ENCODE assay signal across 20 cellular contexts in genomic region chr9:127393680-127394079, GRCh38. TPM values are rescaled to one million over a fixed set of nuclear protein-coding genes. Genes with fewer than 3 reads are reported as not detected.
DNase-seq lines count a peak whose midpoint lies in the region; ATAC-seq and TF ChIP-seq lines count a peak whose summit lies in the region.
"Had no signal": no experiment of that assay in that cellular context is flagged by ENCODE, and none has a peak within 500 bp of the region (broad histone marks: within the 10 kb centered on the region; RNA-seq: fewer than 3 reads in every experiment).

No MANE protein-coding gene starts in this region.

- no peaks in the 10 kb centered on the region for H3K9me2 ChIP-seq in HCT116 (ENCODE audit: insufficient read depth)

- no peaks in the 10 kb centered on the region for H3K9me3 ChIP-seq in HCT116 (ENCODE audit: control insufficient read depth in 1 of 2, insufficient read depth in 1 of 2, low read depth in 1 of 2, low read length in 2 of 2)
- H3K9me3 ChIP-seq: BLaER1, prostate gland, tibial artery had no signal

- CTCF ChIA-PET in HCT116 (lab: Charles Lee) (interaction anchor here (1.9 kb wide), 1 partner anchor 169 kb away, joined by 5 read pairs; no protein-coding TSS in a partner anchor), WTC11 (lab: Charles Lee) (interaction anchor here (0.7 to 1.6 kb wide), 11 partner anchors 24 to 549 kb away, joined by 3 to 8 read pairs (median 4); no protein-coding TSS in a partner anchor)

- no peak overlapping the region for H3K4me2 ChIP-seq in HCT116 (ENCODE audit: low read length)
- H3K4me2 ChIP-seq: BLaER1 had no signal

- H3K27me3 Mint-ChIP-seq in WTC11 (ENCODE audit: low read depth) = peaks cover 17% of the 10 kb centered on the region
- no peaks in the 10 kb centered on the region for H3K27me3 Mint-ChIP-seq in stimulated activated memory B cell treated with anti-CD40 and anti-IgM and Interleukin-4, amounts not matched to agents 10 μg/mL and 1 μg/mL and 100 μg/mL, for 72 hours
- H3K27me3 Mint-ChIP-seq: brain had no signal

- no peak overlapping the region for H2AFZ ChIP-seq in HCT116 (ENCODE audit: low read depth, low read length, poor library complexity, severe bottlenecking)

- TF ChIP-seq POLR2A in HCT116 (IDR thresholded peaks at IDR 0.05; ENCODE audit: borderline replicate concordance, extremely low read depth, insufficient read depth, insufficient read length) = no peak

- intact Hi-C loops in HCT116 (cut with micrococcal nuclease) = no loop called here

- H3K4me3 Mint-ChIP-seq in WTC11 = no peak overlapping the region
- no peak overlapping the region for H3K4me3 Mint-ChIP-seq in stimulated activated memory B cell treated with anti-CD40 and anti-IgM and Interleukin-4, amounts not matched to agents 10 μg/mL and 1 μg/mL and 100 μg/mL, for 72 hours
- H3K4me3 Mint-ChIP-seq: activated CD4-positive, alpha-beta T cell treated with anti-CD3 and anti-CD28 coated beads, Interleukin-2, amount 10 ng/mL, durations not matched to agents 7 days and 5 days; natural killer cell treated with Interleukin-12 subunit alpha and Interleukin-12 subunit beta and Interleukin-15 and Interleukin-18, amount 100 ng/mL, for 72 hours had no signal

- no peaks in the 10 kb centered on the region for H4K20me1 ChIP-seq in HCT116 (ENCODE audit: insufficient read depth)

- H3K9ac ChIP-seq in HCT116 (ENCODE audit: low read length) = no peak overlapping the region
- H3K9ac ChIP-seq: BLaER1 had no signal

- H3K36me3 Mint-ChIP-seq in WTC11 = no peaks in the 10 kb centered on the region
- H3K36me3 Mint-ChIP-seq in stimulated activated memory B cell treated with anti-CD40 and anti-IgM and Interleukin-4, amounts not matched to agents 10 μg/mL and 1 μg/mL and 100 μg/mL, for 72 hours = no peaks in the 10 kb centered on the region
- H3K36me3 Mint-ChIP-seq: natural killer cell treated with Interleukin-12 subunit alpha and Interleukin-12 subunit beta and Interleukin-15 and Interleukin-18, amount 100 ng/mL, for 72 hours had no signal

- POLR2A ChIA-PET in HCT116 (lab: Charles Lee) (interaction anchor here (0.6 kb wide), 2 partner anchors 74 to 430 kb away, joined by 3 read pairs; no protein-coding TSS in a partner anchor), WTC11 (lab: Charles Lee) (no interaction called here)

- TF ChIP-seq CTCF in HCT116 (IDR thresholded peaks at IDR 0.05 in 2 of 3, conservative IDR thresholded peaks at IDR 0.05 in 1 of 3; ENCODE audit: borderline replicate concordance in 1 of 3, insufficient read depth in 1 of 3, low read depth in 2 of 3, low read length in 2 of 3) (peak in 1 of 3 experiments; percentile 24; a peak in 2 of 6 replicates), WTC11 (IDR thresholded peaks at IDR 0.05) (no peak), retinal pigment epithelial cell (conservative IDR thresholded peaks at IDR 0.05; ENCODE audit: low read depth, low read length) (peak; percentile 34)

- H3K9me3 Mint-ChIP-seq in WTC11 = no peaks in the 10 kb centered on the region
- no peaks in the 10 kb centered on the region for H3K9me3 Mint-ChIP-seq in stimulated activated memory B cell treated with anti-CD40 and anti-IgM and Interleukin-4, amounts not matched to agents 10 μg/mL and 1 μg/mL and 100 μg/mL, for 72 hours
- H3K9me3 Mint-ChIP-seq: activated CD4-positive, alpha-beta T cell treated with anti-CD3 and anti-CD28 coated beads, Interleukin-2, amount 10 ng/mL, durations not matched to agents 7 days and 5 days; brain; natural killer cell treated with Interleukin-12 subunit alpha and Interleukin-12 subunit beta and Interleukin-15 and Interleukin-18, amount 100 ng/mL, for 72 hours had no signal

- H3K4me3 ChIP-seq in HCT116 (replicated peaks in 1 of 2; ENCODE audit: low read depth in 1 of 2, low read length in 2 of 2) = no peak overlapping the region
- H3K4me3 ChIP-seq in retinal pigment epithelial cell (ENCODE audit: low read length) = no peak overlapping the region
- H3K4me3 ChIP-seq: BLaER1, prostate gland, tibial artery had no signal

- no peak overlapping the region for H3K27ac Mint-ChIP-seq in WTC11
- H3K27ac Mint-ChIP-seq in stimulated activated memory B cell treated with anti-CD40 and anti-IgM and Interleukin-4, amounts not matched to agents 10 μg/mL and 1 μg/mL and 100 μg/mL, for 72 hours = no peak overlapping the region
- H3K27ac Mint-ChIP-seq: activated CD4-positive, alpha-beta T cell treated with anti-CD3 and anti-CD28 coated beads, Interleukin-2, amount 10 ng/mL, durations not matched to agents 7 days and 5 days; natural killer cell treated with Interleukin-12 subunit alpha and Interleukin-12 subunit beta and Interleukin-15 and Interleukin-18, amount 100 ng/mL, for 72 hours had no signal

- peaks cover 25 to 57% of the 10 kb centered on the region in 2 experiments for H3K4me1 ChIP-seq in HCT116 (ENCODE audit: control insufficient read depth in 1 of 2, insufficient read depth in 2 of 2, low read length in 2 of 2)

- no peak overlapping the region for H3K27ac ChIP-seq in HCT116 (ENCODE audit: low read depth, low read length)
- H3K27ac ChIP-seq: BLaER1, prostate gland, tibial artery had no signal

- no peaks in the 10 kb centered on the region for H3K36me3 ChIP-seq in HCT116 (ENCODE audit: control insufficient read depth in 1 of 2, insufficient read depth in 2 of 2, low read length in 2 of 2)
- H3K36me3 ChIP-seq: BLaER1, prostate gland had no signal

- ATAC-seq in HCT116 (no peak), WTC11 (no peak), GM18907 (IDR thresholded peaks at IDR 0.05; ENCODE audit: unreplicated experiment) (no peak)
- ATAC-seq in stimulated activated memory B cell treated with anti-CD40 and anti-IgM and Interleukin-4, amounts not matched to agents 10 μg/mL and 1 μg/mL and 100 μg/mL, for 72 hours = no peak
- ATAC-seq: natural killer cell treated with Interleukin-12 subunit alpha and Interleukin-12 subunit beta and Interleukin-15 and Interleukin-18, amount 100 ng/mL, for 72 hours had no signal

- no peaks in the 10 kb centered on the region for H3K27me3 ChIP-seq in HCT116 (ENCODE audit: insufficient read depth, low read length)
- H3K27me3 ChIP-seq: tibial artery had no signal

- no TSS peak for BruUV-seq in HCT116 (replicated peaks; lab: Mats Ljungman, UMichigan)

- RAD21 ChIA-PET in HCT116 (lab: Charles Lee; ENCODE audit: low non-redundant PET in 1 of 2, low total read pairs in 2 of 2, uncharacterized antibody in 2 of 2, unreplicated experiment in 2 of 2) = no interaction called here

- H3K4me1 Mint-ChIP-seq in WTC11 = peaks cover 17% of the 10 kb centered on the region
- H3K4me1 Mint-ChIP-seq in stimulated activated memory B cell treated with anti-CD40 and anti-IgM and Interleukin-4, amounts not matched to agents 10 μg/mL and 1 μg/mL and 100 μg/mL, for 72 hours = peaks cover 15% of the 10 kb centered on the region

- DNase-seq in HCT116 (ENCODE audit: low read depth, low spot score) (no peak), WTC11 (ENCODE audit: low spot score) (no peak), fibroblast of gingiva (ENCODE audit: low read depth) (peak; percentile 26), retinal pigment epithelial cell (ENCODE audit: low read depth) (no peak), hypothalamus (lab: John Stamatoyannopoulos, UW) (no peak), superior temporal gyrus (ENCODE audit: extremely low spot score) (no peak)
- DNase-seq: activated CD4-positive, alpha-beta T cell treated with anti-CD3 and anti-CD28 coated beads, Interleukin-2, amount 10 ng/mL, durations not matched to agents 7 days and 5 days; activated naive CD4-positive, alpha-beta T cell; activated T-cell treated with anti-CD3 and anti-CD28 coated beads for 4 hours; effector CD8-positive, alpha-beta T cell; KG1; NCI-H1417 treated with DMSO at 0.1 percent for 48 hours; stimulated activated CD4-positive, alpha-beta T cell treated with anti-CD3 and anti-CD28 coated beads, Interleukin-12 subunit alpha, Interleukin-12 subunit beta, amount 100 ng/mL, for 4 hours; tibial artery had no signal

- TF ChIP-seq RAD21 in HCT116 (IDR thresholded peaks at IDR 0.05; ENCODE audit: low read depth) = 0 out of 2 replicates have a peak, but pooled peaks have one; percentile 21

- H3K79me2 ChIP-seq in HCT116 (ENCODE audit: insufficient read depth, low read length) = peaks cover 4% of the 10 kb centered on the region; the same call in 1 of the 2 replicates

TF ChIP-seq in HCT116, 20 proteins besides CTCF, POLR2A, EP300 and RAD21 (continues in another document):
- TF ChIP-seq SRF (IDR thresholded peaks at IDR 0.05; ENCODE audit: low read depth) = no peak

TF ChIP-seq in WTC11, 78 proteins besides CTCF, POLR2A, EP300 and RAD21:
- TF ChIP-seq CBFB (CRISPR knock-in tag; IDR thresholded peaks at IDR 0.05; ENCODE audit: low read depth) (no peak), ZNF121 (CRISPR knock-in tag; IDR thresholded peaks at IDR 0.05) (peak; percentile 60; the same call in 1 of the 2 replicates)
TF ChIP-seq in WTC11: peak in this region for 1.

RNA-seq across cellular contexts. Expression of gene SLC2A8, which starts 3.3 kb away (rescaled TPM):
- total RNA-seq in HCT116 (2021; ENCODE audit: unreplicated experiment) (16.8 TPM), WTC11 (2021) (30.2 to 37.4 TPM (median 33.9 TPM) in 3 replicates)
- polyA plus RNA-seq in HCT116 (2012) = 14.7 and 15.3 TPM in 2 replicates

RNA-seq across cellular contexts. Expression of gene ZNF79, which starts 30.5 kb away (rescaled TPM):
- total RNA-seq in HCT116 (2021; ENCODE audit: unreplicated experiment) (5.3 TPM), WTC11 (2021) (7.6 to 9.0 TPM (median 7.7 TPM) in 3 replicates)
- polyA plus RNA-seq in HCT116 (2012) = 2.2 and 3.0 TPM in 2 replicates

RNA-seq across cellular contexts. Expression of gene RPL12, which starts 57.5 kb away (rescaled TPM):
- total RNA-seq in HCT116 (2021; ENCODE audit: unreplicated experiment) (2,679 TPM), WTC11 (2021) (1,902 to 2,162 TPM (median 2,101 TPM) in 3 replicates)
- polyA plus RNA-seq in HCT116 (2012) = 5,001 and 5,019 TPM in 2 replicates

RNA-seq across cellular contexts. Expression of gene LRSAM1, which starts 57.6 kb away (rescaled TPM):
- total RNA-seq in HCT116 (2021; ENCODE audit: unreplicated experiment) (25.9 TPM), WTC11 (2021) (24.6 to 32.4 TPM (median 28.8 TPM) in 3 replicates)
- 21.0 and 23.3 TPM in 2 replicates for polyA plus RNA-seq in HCT116 (2012)
